19 cellular contexts compared by ENCODE assay signal in the genomic region with DNA sequence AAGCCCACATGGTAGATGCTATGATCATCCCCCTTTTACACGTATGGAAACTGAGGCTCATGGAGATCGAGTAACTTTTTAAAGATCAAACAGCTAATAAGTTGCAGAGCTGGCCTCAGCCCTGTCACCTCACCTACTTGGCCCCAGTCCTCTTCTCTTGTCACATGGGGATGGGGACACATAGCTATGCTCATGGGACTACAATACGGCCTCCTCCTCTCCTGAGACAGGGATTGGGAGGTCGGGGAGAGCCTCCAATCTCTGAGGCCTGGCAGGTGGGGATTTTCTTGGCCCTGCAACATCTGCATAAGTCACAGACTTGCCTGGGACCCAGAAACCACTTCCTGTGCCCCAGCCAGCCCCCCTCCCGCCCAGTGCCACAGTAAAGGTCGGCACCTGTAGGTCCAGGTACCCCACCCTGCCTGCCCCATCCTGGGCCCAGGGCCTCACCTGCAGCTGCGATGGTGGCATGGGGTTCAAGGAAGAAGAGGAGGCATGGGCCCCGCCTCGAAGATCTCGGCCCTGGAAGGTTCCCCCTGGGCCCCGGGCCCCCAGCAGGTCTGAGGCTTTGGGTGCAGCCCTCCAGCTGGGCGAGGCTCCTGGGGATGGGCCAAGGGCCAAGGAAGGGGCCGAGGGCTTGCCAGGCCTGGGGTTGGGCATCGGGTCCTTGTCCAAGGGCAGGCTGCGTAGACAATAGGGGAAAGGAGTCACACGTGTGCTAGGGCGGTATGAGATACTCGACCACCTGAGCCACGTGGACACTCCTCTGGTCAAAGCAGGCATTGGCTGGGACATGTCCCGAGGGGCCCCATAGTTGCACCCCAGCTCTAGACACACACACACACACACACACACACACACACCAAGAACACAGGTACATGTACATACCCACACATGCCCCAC. TPM values are rescaled to one million over a fixed set of nuclear protein-coding genes. Genes with fewer than 3 reads are reported as not detected.
DNase-seq lines count a peak whose midpoint lies in the region; ATAC-seq and TF ChIP-seq lines count a peak whose summit lies in the region.
"Had no signal": no experiment of that assay in that cellular context is flagged by ENCODE, and none has a peak within 500 bp of the region (broad histone marks: within the 10 kb centered on the region; RNA-seq: fewer than 3 reads in every experiment).

No MANE protein-coding gene starts in this region.

- CTCF ChIA-PET in activated CD4-positive, alpha-beta memory T cell treated with anti-CD3 and anti-CD28 coated beads, Interleukin-2, amount 10 ng/mL, durations not matched to agents 7 days and 5 days (lab: Charles Lee) = no interaction called here

- H3K4me1 Mint-ChIP-seq in activated CD4-positive, alpha-beta memory T cell treated with anti-CD3 and anti-CD28 coated beads, Interleukin-2, amount 10 ng/mL, durations not matched to agents 7 days and 5 days = peaks cover 36% of the 10 kb centered on the region

- intact Hi-C loops in stomach (cut with DNase I; ENCODE audit: low total_unique reads) = no loop called here

- WGBS in stomach, 5 donors = 54 to 70% (median 60%) methylated on average over 4 to 20 of the region's 20 CpGs

- no peaks in the 10 kb centered on the region for H3K9me3 ChIP-seq in stomach
- H3K9me3 ChIP-seq: body of pancreas, heart right ventricle, sigmoid colon had no signal

- no peak overlapping the region for H3K4me3 Mint-ChIP-seq in activated CD4-positive, alpha-beta memory T cell treated with anti-CD3 and anti-CD28 coated beads, Interleukin-2, amount 10 ng/mL, durations not matched to agents 7 days and 5 days

- peak overlapping the region; percentile 35 for H3K27ac Mint-ChIP-seq in activated CD4-positive, alpha-beta memory T cell treated with anti-CD3 and anti-CD28 coated beads, Interleukin-2, amount 10 ng/mL, durations not matched to agents 7 days and 5 days

- no peak for TF ChIP-seq CTCF in stomach (IDR thresholded peaks at IDR 0.05)

- POLR2A ChIA-PET in activated CD4-positive, alpha-beta memory T cell treated with anti-CD3 and anti-CD28 coated beads, Interleukin-2, amount 10 ng/mL, durations not matched to agents 7 days and 5 days (lab: Charles Lee) = interaction anchor here (1.3 to 1.5 kb wide), 2 partner anchors 11 to 15 kb away, joined by 4 to 9 read pairs; a partner anchor contains a TSS

- TF ChIP-seq EP300 in stomach (IDR thresholded peaks at IDR 0.05) = no peak

- H3K36me3 ChIP-seq in stomach = no peaks in the 10 kb centered on the region
- H3K36me3 ChIP-seq: heart right ventricle, sigmoid colon had no signal

- no peaks in the 10 kb centered on the region for H3K4me1 ChIP-seq in stomach
- H3K4me1 ChIP-seq: body of pancreas, heart right ventricle, parathyroid adenoma, sigmoid colon had no signal

- no peak for TF ChIP-seq POLR2A in stomach (IDR thresholded peaks at IDR 0.05)

- no peaks in the 10 kb centered on the region for H3K27me3 Mint-ChIP-seq in activated CD4-positive, alpha-beta memory T cell treated with anti-CD3 and anti-CD28 coated beads, Interleukin-2, amount 10 ng/mL, durations not matched to agents 7 days and 5 days

- H3K27me3 ChIP-seq in stomach = peaks cover 0 to 12% (median 0%) of the 10 kb centered on the region in 3 donors
- H3K27me3 ChIP-seq: body of pancreas, heart right ventricle had no signal

- H3K27ac ChIP-seq in stomach = no peak overlapping the region
- H3K27ac ChIP-seq: body of pancreas, heart right ventricle, parathyroid adenoma, sigmoid colon had no signal

- no peak overlapping the region for H3K4me3 ChIP-seq in stomach
- H3K4me3 ChIP-seq: body of pancreas, heart right ventricle, lung, sigmoid colon had no signal

- ATAC-seq in left lobe of liver = peak; percentile 57
- ATAC-seq: body of pancreas, Right ventricle myocardium inferior had no signal

- peak; percentile 33 for DNase-seq in stimulated activated CD4-positive, alpha-beta T cell treated with anti-CD3 and anti-CD28 coated beads, Interleukin-15, amount 100 ng/mL, for 24 hours
- no peak for DNase-seq in stimulated activated CD4-positive, alpha-beta T cell treated with anti-CD3 and anti-CD28 coated beads, Interleukin-2, amount 100 ng/mL, for 48 hours
- DNase-seq in activated CD4-positive, alpha-beta memory T cell treated with anti-CD3 and anti-CD28 coated beads, Interleukin-2, amount 10 ng/mL, durations not matched to agents 7 days and 5 days = no peak
- DNase-seq in left lobe of liver (ENCODE audit: low spot score) = no peak
- no peak for DNase-seq in SK-N-DZ (ENCODE audit: low spot score)
- no peak for DNase-seq in stomach
- no peak for DNase-seq in NCI-H1092 treated with DMSO at 0.1 percent for 48 hours (lab: John Stamatoyannopoulos, UW)
- DNase-seq: body of pancreas; heart right ventricle; KBM-7; MV-4-11; NCI-H187 treated with DMSO at 0.1 percent for 48 hours; sigmoid colon; stimulated activated CD4-positive, alpha-beta T cell treated with anti-CD3 and anti-CD28 coated beads, Interleukin-1b, Interleukin-23, amount 100 ng/mL, for 48 hours had no signal

- H3K36me3 Mint-ChIP-seq in activated CD4-positive, alpha-beta memory T cell treated with anti-CD3 and anti-CD28 coated beads, Interleukin-2, amount 10 ng/mL, durations not matched to agents 7 days and 5 days (ENCODE audit: low read depth) = peaks cover 15% of the 10 kb centered on the region

- no peaks in the 10 kb centered on the region for H3K9me3 Mint-ChIP-seq in activated CD4-positive, alpha-beta memory T cell treated with anti-CD3 and anti-CD28 coated beads, Interleukin-2, amount 10 ng/mL, durations not matched to agents 7 days and 5 days

RNA-seq across cellular contexts. Expression of a gene that starts 6.4 kb away (rescaled TPM):
- total RNA-seq in activated CD4-positive, alpha-beta memory T cell treated with anti-CD3 and anti-CD28 coated beads, Interleukin-2, amount 10 ng/mL, durations not matched to agents 7 days and 5 days = 10 to 100 TPM; 18.4 to 19.1 TPM
- total RNA-seq in left lobe of liver = 0.65 TPM
- 0.24 TPM in 1 of 2 replicates, not detected in the other for polyA plus RNA-seq in SK-N-DZ (2014; cell fraction: cytosol; rRNA removed)
- not detected in 2 replicates for polyA plus RNA-seq in SK-N-DZ (2014; cell fraction: nucleus; rRNA removed)
- not detected for total RNA-seq in stomach
- polyA plus RNA-seq in stomach = under 1 TPM in 2 of 3 donors, not detected in 1; 0.12 to 0.88 TPM
- total RNA-seq: body of pancreas, Right ventricle myocardium inferior, sigmoid colon had no signal

RNA-seq across cellular contexts. Expression of a gene that starts 11.5 kb away (rescaled TPM):
- total RNA-seq in activated CD4-positive, alpha-beta memory T cell treated with anti-CD3 and anti-CD28 coated beads, Interleukin-2, amount 10 ng/mL, durations not matched to agents 7 days and 5 days = 1 to 10 TPM; 9.3 to 9.9 TPM
- 4.2 TPM for total RNA-seq in left lobe of liver
- polyA plus RNA-seq in SK-N-DZ (2014; cell fraction: cytosol; rRNA removed) = 6.5 and 11.1 TPM in 2 replicates
- 9.9 and 12.9 TPM in 2 replicates for polyA plus RNA-seq in SK-N-DZ (2014; cell fraction: nucleus; rRNA removed)
- total RNA-seq in stomach = 10 to 100 TPM in 1 of 5 donors, 1 to 10 TPM in 4; 1.4 to 20.4 (median 5.7) TPM
- polyA plus RNA-seq in stomach = 1 to 10 TPM; 2.1 to 6.4 (median 4.0) TPM

RNA-seq across cellular contexts. Expression of a gene that starts 22.8 kb away (rescaled TPM):
- total RNA-seq in activated CD4-positive, alpha-beta memory T cell treated with anti-CD3 and anti-CD28 coated beads, Interleukin-2, amount 10 ng/mL, durations not matched to agents 7 days and 5 days = 10 to 100 TPM; 23.4 to 24.6 TPM
- total RNA-seq in left lobe of liver (9.5 TPM), stomach (10 to 100 TPM in 2 of 5 donors, 1 to 10 TPM in 3; 2.7 to 68.9 (median 7.0) TPM)
- 20.1 TPM in 2 replicates for polyA plus RNA-seq in SK-N-DZ (2014; cell fraction: cytosol; rRNA removed)
- polyA plus RNA-seq in SK-N-DZ (2014; cell fraction: nucleus; rRNA removed) = 28.2 and 31.1 TPM in 2 replicates
- 10 to 100 TPM in 1 of 3 donors, 1 to 10 TPM in 2; 7.4 to 12.2 (median 8.9) TPM for polyA plus RNA-seq in stomach

RNA-seq across cellular contexts. Expression of a gene that starts 25.0 kb away (rescaled TPM):
- under 1 TPM; 0.50 to 0.93 TPM for total RNA-seq in activated CD4-positive, alpha-beta memory T cell treated with anti-CD3 and anti-CD28 coated beads, Interleukin-2, amount 10 ng/mL, durations not matched to agents 7 days and 5 days
- total RNA-seq in left lobe of liver = not detected
- polyA plus RNA-seq in SK-N-DZ (2014; cell fraction: cytosol; rRNA removed) = 0.06 and 0.61 TPM in 2 replicates
- polyA plus RNA-seq in SK-N-DZ (2014; cell fraction: nucleus; rRNA removed) = 0.43 and 2.0 TPM in 2 replicates
- 1 to 10 TPM in 1 of 5 donors, under 1 TPM in 2, not detected in 2; 0.37 to 6.1 (median 0.89) TPM for total RNA-seq in stomach
- under 1 TPM; 0.06 to 0.18 (median 0.15) TPM for polyA plus RNA-seq in stomach
- total RNA-seq: Right ventricle myocardium inferior had no signal

RNA-seq across cellular contexts. Expression of a gene that starts 45.3 kb away (rescaled TPM):
- total RNA-seq in activated CD4-positive, alpha-beta memory T cell treated with anti-CD3 and anti-CD28 coated beads, Interleukin-2, amount 10 ng/mL, durations not matched to agents 7 days and 5 days = not detected
- total RNA-seq in left lobe of liver (not detected), stomach (not detected)
- not detected in 2 replicates for polyA plus RNA-seq in SK-N-DZ (2014; cell fraction: cytosol; rRNA removed)
- not detected in 2 replicates for polyA plus RNA-seq in SK-N-DZ (2014; cell fraction: nucleus; rRNA removed)
- not detected for polyA plus RNA-seq in stomach
- total RNA-seq: body of pancreas; heart right ventricle; lung; NCI-H460; Right ventricle myocardium inferior; sigmoid colon; T-helper 2 cell treated with Interferon-gamma antibody and Interleukin-4, amounts not matched to agents 100 ng/mL and 5 ng/mL, for 36 hours had no signal
- polyA plus RNA-seq: heart right ventricle, lung, sigmoid colon had no signal

Comparison
In these comparisons a context has a peak if more than half of its experiments do, and no peak if none do; other contexts are left out.
1. RNA of a gene that starts 6.4 kb away (total RNA-seq): 18.4 to 19.1 TPM in activated CD4-positive, alpha-beta memory T cell treated with anti-CD3 and anti-CD28 coated beads, Interleukin-2, amount 10 ng/mL, durations not matched to agents 7 days and 5 days; 0.65 TPM in left lobe of liver (single experiment) and not detected in stomach; every median in the first group is over 10 times any median in the second.